1 cellular context compared by ENCODE assay signal in the genomic region with DNA sequence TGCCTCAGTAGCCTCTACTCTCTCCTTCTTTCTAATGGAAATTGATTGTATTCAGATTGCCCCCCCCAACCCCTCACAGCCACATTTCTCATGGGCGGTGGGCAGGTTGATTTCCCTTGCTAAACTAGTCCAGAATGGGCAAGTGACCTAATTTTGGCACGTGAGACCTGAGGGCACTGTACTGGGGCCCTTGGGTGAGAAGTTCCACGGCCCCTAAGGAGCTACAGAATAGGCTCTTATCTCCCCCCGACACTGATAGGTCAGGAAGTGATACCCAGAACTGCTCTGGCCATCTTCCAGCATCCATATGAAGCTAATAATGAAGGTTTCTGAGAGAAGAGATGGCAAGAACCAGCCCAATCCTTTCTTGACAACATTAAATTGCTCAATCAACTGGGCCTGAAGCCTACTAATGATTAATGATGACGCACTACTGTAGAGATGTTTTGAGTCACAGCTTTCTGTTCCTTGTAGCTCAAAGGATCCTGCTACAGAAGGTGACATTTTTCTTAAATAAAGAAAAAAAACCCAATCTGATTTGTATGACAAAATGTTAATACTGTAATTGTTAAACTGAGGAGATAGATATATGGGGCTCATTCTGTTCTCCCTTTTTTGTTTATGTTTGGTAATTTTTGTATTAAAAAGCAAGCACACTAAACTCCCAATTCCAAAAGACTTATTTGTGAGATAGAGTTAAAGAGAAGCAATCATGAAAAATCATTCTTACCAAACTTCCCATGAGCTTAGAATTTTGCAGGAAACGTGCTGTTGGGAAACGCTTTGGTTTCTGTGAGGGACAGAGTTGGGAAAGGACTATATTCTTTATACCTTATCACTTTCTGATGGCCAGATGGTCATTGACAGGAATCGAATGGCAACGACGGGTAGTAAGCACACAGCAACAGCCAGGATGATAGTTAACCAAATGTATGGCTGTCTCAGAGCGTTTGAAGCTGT.
TF ChIP-seq lines count a peak whose summit lies in the region.

No MANE protein-coding gene starts in this region.

TF ChIP-seq in A549, 52 proteins besides CTCF, POLR2A, EP300 and RAD21 (continued from another document):
- TF ChIP-seq REST (IDR thresholded peaks at IDR 0.05) (no peak), MAX (IDR thresholded peaks at IDR 0.05) (no peak), CHD2 (IDR thresholded peaks at IDR 0.05; ENCODE audit: low read length, partially characterized antibody) (no peak), FOSL2 (IDR thresholded peaks at IDR 0.05) (peak; percentile 44; the same call in 1 of the 2 replicates), FOSL2 (CRISPR knock-in tag; IDR thresholded peaks at IDR 0.05) (peak; percentile 66), CBX8 (IDR thresholded peaks at IDR 0.05) (no peak), CEBPB (IDR thresholded peaks at IDR 0.05) (peak; percentile 81 to 85; a peak in 3 of 4 replicates), SREBF2 (IDR thresholded peaks at IDR 0.05) (no peak), JUNB (IDR thresholded peaks at IDR 0.05) (peak; percentile 52; the same call in 1 of the 2 replicates), NFE2L2 (conservative IDR thresholded peaks at IDR 0.05; ENCODE audit: low read length) (no peak), HDAC2 (IDR thresholded peaks at IDR 0.05) (no peak), RARB (CRISPR knock-in tag; IDR thresholded peaks at IDR 0.05) (no peak), GATA3 (IDR thresholded peaks at IDR 0.05; ENCODE audit: borderline replicate concordance) (no peak), ZFP36 (IDR thresholded peaks at IDR 0.05; ENCODE audit: borderline replicate concordance, partially characterized antibody) (no peak), FOXS1 (CRISPR knock-in tag; IDR thresholded peaks at IDR 0.05) (no peak), HOXB13 (CRISPR knock-in tag; IDR thresholded peaks at IDR 0.05; ENCODE audit: low read depth) (no peak)
- TF ChIP-seq, protein P1, sequence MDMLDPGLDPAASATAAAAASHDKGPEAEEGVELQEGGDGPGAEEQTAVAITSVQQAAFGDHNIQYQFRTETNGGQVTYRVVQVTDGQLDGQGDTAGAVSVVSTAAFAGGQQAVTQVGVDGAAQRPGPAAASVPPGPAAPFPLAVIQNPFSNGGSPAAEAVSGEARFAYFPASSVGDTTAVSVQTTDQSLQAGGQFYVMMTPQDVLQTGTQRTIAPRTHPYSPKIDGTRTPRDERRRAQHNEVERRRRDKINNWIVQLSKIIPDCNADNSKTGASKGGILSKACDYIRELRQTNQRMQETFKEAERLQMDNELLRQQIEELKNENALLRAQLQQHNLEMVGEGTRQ (IDR thresholded peaks at IDR 0.05), result no peak
